Comparison of ENCODE assay signal across 1 cellular context in genomic region chr6:124339610-124340339, GRCh38.
TF ChIP-seq lines count a peak whose summit lies in the region.

No MANE protein-coding gene starts in this region.

TF ChIP-seq in GM23338, 12 proteins besides CTCF, POLR2A, EP300 and RAD21 (continued from another document):
- TF ChIP-seq ZNF462 (CRISPR knock-in tag; IDR thresholded peaks at IDR 0.05) (no peak), JUNB (IDR thresholded peaks at IDR 0.05; ENCODE audit: unreplicated experiment) (no peak)
